In genomic region chr1:33048426-33048825, GRCh38 we compare ENCODE assay signal across 17 cellular contexts. TPM values are rescaled to one million over a fixed set of nuclear protein-coding genes. Genes with fewer than 3 reads are reported as not detected.
DNase-seq lines count a peak whose midpoint lies in the region; TF ChIP-seq lines count a peak whose summit lies in the region.
"Had no signal": no experiment of that assay in that cellular context is flagged by ENCODE, and none has a peak within 500 bp of the region (broad histone marks: within the 10 kb centered on the region; RNA-seq: fewer than 3 reads in every experiment).

No MANE protein-coding gene starts in this region.

- H3K27me3 ChIP-seq in neutrophil, result no peaks in the 10 kb centered on the region
- H3K27me3 ChIP-seq in effector memory CD4-positive, alpha-beta T cell (replicated peaks; ENCODE audit: control insufficient read depth, insufficient read depth, low read length, poor library complexity, severe bottlenecking), result no peaks in the 10 kb centered on the region
- H3K27me3 ChIP-seq: BLaER1 had no signal

- H3K4me1 ChIP-seq in neutrophil (ENCODE audit: control insufficient read depth in 1 of 2, insufficient read depth in 1 of 2, low read depth in 1 of 2, low read length in 1 of 2), result peaks cover 62 to 64% of the 10 kb centered on the region in 2 experiments
- H3K4me1 ChIP-seq in effector memory CD4-positive, alpha-beta T cell (ENCODE audit: control insufficient read depth, insufficient read depth, low read length, poor library complexity, severe bottlenecking), result peaks cover 6% of the 10 kb centered on the region

- TF ChIP-seq CTCF in HFFc6 (IDR thresholded peaks at IDR 0.05) (no peak), neutrophil (IDR thresholded peaks at IDR 0.05) (no peak)

- peak overlapping the region; percentile 28 for H3K27ac ChIP-seq in caudate nucleus (ENCODE audit: low read depth, low read length)
- peak overlapping the region; percentile 92 for H3K27ac ChIP-seq in neutrophil
- no peak overlapping the region for H3K27ac ChIP-seq in effector memory CD4-positive, alpha-beta T cell (ENCODE audit: insufficient read depth, low read length, poor library complexity, severe bottlenecking)
- H3K27ac ChIP-seq: BLaER1 had no signal

- no peaks in the 10 kb centered on the region for H3K36me3 Mint-ChIP-seq in HFFc6 (ENCODE audit: low read depth)
- H3K36me3 Mint-ChIP-seq in activated naive CD8-positive, alpha-beta T cell treated with anti-CD3 and anti-CD28 coated beads for 36 hours, result no peaks in the 10 kb centered on the region
- H3K36me3 Mint-ChIP-seq: CD8-positive, alpha-beta memory T cell had no signal

- H3K9me3 Mint-ChIP-seq in HFFc6, result no peaks in the 10 kb centered on the region
- H3K9me3 Mint-ChIP-seq in activated naive CD8-positive, alpha-beta T cell treated with anti-CD3 and anti-CD28 coated beads for 36 hours, result peaks cover 2% of the 10 kb centered on the region
- H3K9me3 Mint-ChIP-seq: CD8-positive, alpha-beta memory T cell had no signal

- peak overlapping the region; percentile 27; the same call in 1 of the 2 replicates for H3K4me3 Mint-ChIP-seq in HFFc6
- no peak overlapping the region for H3K4me3 Mint-ChIP-seq in activated naive CD8-positive, alpha-beta T cell treated with anti-CD3 and anti-CD28 coated beads for 36 hours
- H3K4me3 Mint-ChIP-seq: CD8-positive, alpha-beta memory T cell had no signal

- no peaks in the 10 kb centered on the region for H3K9me3 ChIP-seq in neutrophil
- no peaks in the 10 kb centered on the region for H3K9me3 ChIP-seq in effector memory CD4-positive, alpha-beta T cell (ENCODE audit: control insufficient read depth, low read length)

- H3K27ac Mint-ChIP-seq in HFFc6, result peak overlapping the region; percentile 88
- no peak overlapping the region for H3K27ac Mint-ChIP-seq in activated naive CD8-positive, alpha-beta T cell treated with anti-CD3 and anti-CD28 coated beads for 36 hours

- peaks cover 38% of the 10 kb centered on the region for H3K4me1 Mint-ChIP-seq in HFFc6 (ENCODE audit: low read depth)
- H3K4me1 Mint-ChIP-seq in activated naive CD8-positive, alpha-beta T cell treated with anti-CD3 and anti-CD28 coated beads for 36 hours, result peaks cover 3% of the 10 kb centered on the region

- peaks cover 3% of the 10 kb centered on the region; the same call in 1 of the 2 replicates for H3K27me3 Mint-ChIP-seq in HFFc6 (ENCODE audit: insufficient read depth)
- peaks cover 10% of the 10 kb centered on the region for H3K27me3 Mint-ChIP-seq in activated naive CD8-positive, alpha-beta T cell treated with anti-CD3 and anti-CD28 coated beads for 36 hours

- DNase-seq in Ammon's horn (ENCODE audit: low spot score) (peak; percentile 35), HFFc6 (no peak), caudate nucleus (lab: John Stamatoyannopoulos, UW) (no peak), HT-29 (ENCODE audit: low spot score) (no peak)
- DNase-seq in activated naive CD8-positive, alpha-beta T cell treated with anti-CD3 and anti-CD28 coated beads for 36 hours, result no peak
- DNase-seq in effector memory CD4-positive, alpha-beta T cell, result no peak
- DNase-seq: CD8-positive, alpha-beta memory T cell; DND-41; Karpas-422; MM.1S; NCI-H1105 treated with DMSO at 0.1 percent for 48 hours; NCI-H187; NCI-H524 treated with DMSO at 0.1 percent for 48 hours; SIG-M5 had no signal

- no peaks in the 10 kb centered on the region for H3K36me3 ChIP-seq in neutrophil
- no peaks in the 10 kb centered on the region for H3K36me3 ChIP-seq in effector memory CD4-positive, alpha-beta T cell (ENCODE audit: control insufficient read depth, insufficient read depth, low read length)
- H3K36me3 ChIP-seq: BLaER1 had no signal

- H3K4me3 ChIP-seq in neutrophil (ENCODE audit: low read depth in 1 of 2, low read length in 1 of 2), result no peak overlapping the region
- H3K4me3 ChIP-seq in effector memory CD4-positive, alpha-beta T cell (ENCODE audit: insufficient read depth, low read depth, low read length, poor library complexity, severe bottlenecking), result no peak overlapping the region
- H3K4me3 ChIP-seq: BLaER1, GM12878 had no signal

RNA-seq across cellular contexts. Expression of gene AK2, which starts 11.7 kb away (rescaled TPM):
- 100 to 1,000 TPM; 160 to 173 (median 168) TPM for total RNA-seq in HFFc6 (2021; fragmentation: NEBNext Ultra II Directional; extraction: Animal tissue kit (Norgen Biotek cat#: 25700))
- 100 to 1,000 TPM; 372 to 389 TPM for total RNA-seq in activated naive CD8-positive, alpha-beta T cell treated with anti-CD3 and anti-CD28 coated beads for 36 hours
- 204 and 223 TPM in 2 replicates for total RNA-seq in HT-29 (2014; rRNA removed; shearing (Covaris generic))

RNA-seq across cellular contexts. Expression of gene AZIN2, which starts 32.5 kb away (rescaled TPM):
- total RNA-seq in HFFc6 (2021; fragmentation: NEBNext Ultra II Directional; extraction: Animal tissue kit (Norgen Biotek cat#: 25700)), result 1 to 10 TPM; 2.4 to 3.7 (median 3.1) TPM
- total RNA-seq in activated naive CD8-positive, alpha-beta T cell treated with anti-CD3 and anti-CD28 coated beads for 36 hours, result 1 to 10 TPM; 1.8 to 3.6 TPM
- 0.13 TPM in 1 of 2 replicates, not detected in the other for total RNA-seq in HT-29 (2014; rRNA removed; shearing (Covaris generic))
